Comparison of ENCODE assay signal across 9 cellular contexts in the genomic region with DNA sequence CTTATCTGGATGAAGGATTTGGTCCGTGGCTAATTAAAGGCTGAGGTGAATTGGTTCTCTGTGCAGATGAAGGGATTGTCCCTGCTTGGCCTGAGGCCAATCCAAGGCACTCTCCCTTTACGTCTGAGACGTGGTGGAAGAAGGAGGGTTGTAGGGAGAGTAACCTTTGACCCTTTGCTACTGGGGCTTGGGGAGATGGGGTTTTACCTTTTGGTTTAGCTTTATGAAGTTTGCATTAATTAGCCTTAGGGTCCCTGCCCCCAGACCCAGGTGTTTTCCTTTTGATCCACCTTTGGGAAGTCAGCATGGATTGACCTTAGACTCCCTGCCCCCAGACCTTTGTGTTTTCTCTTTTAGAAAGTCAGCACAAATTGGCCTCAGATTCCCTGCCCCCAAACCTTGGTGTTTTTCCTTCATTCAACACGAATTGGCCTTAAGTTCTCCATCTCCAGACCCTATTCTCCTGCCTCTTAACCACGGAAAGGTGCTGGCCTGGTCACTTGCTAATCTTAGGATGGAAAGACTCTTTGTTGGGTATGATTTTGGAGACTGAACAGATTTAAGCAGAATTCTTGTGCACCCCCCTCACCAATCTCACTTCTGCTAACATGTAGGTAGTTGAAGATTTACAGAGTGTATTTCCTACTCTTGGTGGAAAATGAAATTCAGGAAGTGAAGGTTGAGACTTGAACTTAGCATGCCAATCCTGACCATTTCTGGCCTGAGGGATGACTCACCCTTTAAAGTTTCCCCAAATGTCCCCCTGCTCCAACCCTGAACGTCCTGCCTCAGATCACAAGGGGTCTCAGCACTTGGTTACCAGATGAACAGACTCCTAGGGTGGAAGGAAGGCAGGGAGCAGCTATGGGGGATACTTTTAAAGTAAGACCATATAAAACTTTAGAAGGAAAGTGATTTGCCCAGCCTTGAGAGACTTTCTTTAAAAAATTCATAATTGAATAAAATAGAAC. TPM values are rescaled to one million over a fixed set of nuclear protein-coding genes. Genes with fewer than 3 reads are reported as not detected.
DNase-seq lines count a peak whose midpoint lies in the region; ATAC-seq and TF ChIP-seq lines count a peak whose summit lies in the region.
"Had no signal": no experiment of that assay in that cellular context is flagged by ENCODE, and none has a peak within 500 bp of the region (broad histone marks: within the 10 kb centered on the region; RNA-seq: fewer than 3 reads in every experiment).

No MANE protein-coding gene starts in this region.

- intact Hi-C loops in dendritic cell treated with granulocyte-macrophage colony-stimulating factor and Interleukin-4, amounts not matched to agents 40 ng/mL and 50 ng/mL, for 4 days (cut with micrococcal nuclease): no loop called here
- intact Hi-C loops in stomach (cut with DNase I; ENCODE audit: low total_unique reads) (no loop called here), vagina (cut with DNase I) (no loop called here)

- peaks cover 19% of the 10 kb centered on the region for H3K4me1 Mint-ChIP-seq in dendritic cell treated with granulocyte-macrophage colony-stimulating factor and Interleukin-4, amounts not matched to agents 40 ng/mL and 50 ng/mL, for 4 days (ENCODE audit: low read depth)

- H3K4me3 ChIP-seq in stomach (no peak overlapping the region), BE2C (ENCODE audit: low read depth, low read length) (no peak overlapping the region), vagina (no peak overlapping the region)

- H3K27ac ChIP-seq in stomach (peak overlapping the region in 3 of 5 donors; percentile 42 to 79 (median 58)), vagina (no peak overlapping the region)

- no peak overlapping the region for H3K4me3 Mint-ChIP-seq in dendritic cell treated with granulocyte-macrophage colony-stimulating factor and Interleukin-4, amounts not matched to agents 40 ng/mL and 50 ng/mL, for 4 days

- H3K9me3 ChIP-seq in stomach (no peaks in the 10 kb centered on the region), BE2C (no peaks in the 10 kb centered on the region), vagina (no peaks in the 10 kb centered on the region)

- TF ChIP-seq POLR2A in stomach (IDR thresholded peaks at IDR 0.05) (no peak), vagina (IDR thresholded peaks at IDR 0.05) (no peak)

- peak overlapping the region; percentile 71 for H3K27ac Mint-ChIP-seq in dendritic cell treated with granulocyte-macrophage colony-stimulating factor and Interleukin-4, amounts not matched to agents 40 ng/mL and 50 ng/mL, for 4 days

- no peaks in the 10 kb centered on the region for H3K9me3 Mint-ChIP-seq in dendritic cell treated with granulocyte-macrophage colony-stimulating factor and Interleukin-4, amounts not matched to agents 40 ng/mL and 50 ng/mL, for 4 days

- no peak for DNase-seq in stomach
- DNase-seq in BE2C: no peak
- DNase-seq in NCI-H524 treated with DMSO at 0.1 percent for 48 hours (lab: John Stamatoyannopoulos, UW): no peak
- no peak for DNase-seq in vagina (ENCODE audit: extremely low spot score in 2 of 2)
- no peak for DNase-seq in NCI-H2107 treated with DMSO at 0.1 percent for 48 hours (lab: John Stamatoyannopoulos, UW; ENCODE audit: unreplicated experiment)
- DNase-seq: NCI-H1105 had no signal

- 55 to 61% (median 56%) methylated on average over 6 of the region's 6 CpGs for WGBS in stomach, 5 donors

- H3K27me3 ChIP-seq in stomach (no peaks in the 10 kb centered on the region), BE2C (no peaks in the 10 kb centered on the region), vagina (no peaks in the 10 kb centered on the region)

- TF ChIP-seq EP300 in stomach (IDR thresholded peaks at IDR 0.05): no peak

- no peak for TF ChIP-seq CTCF in stomach (IDR thresholded peaks at IDR 0.05)
- TF ChIP-seq CTCF in BE2C (IDR thresholded peaks at IDR 0.05; ENCODE audit: low read depth, low read length): no peak
- no peak for TF ChIP-seq CTCF in vagina (IDR thresholded peaks at IDR 0.05)

- no peaks in the 10 kb centered on the region for H3K36me3 Mint-ChIP-seq in dendritic cell treated with granulocyte-macrophage colony-stimulating factor and Interleukin-4, amounts not matched to agents 40 ng/mL and 50 ng/mL, for 4 days (ENCODE audit: low read depth)

- peaks cover 0 to 48% (median 0%) of the 10 kb centered on the region in 4 donors for H3K4me1 ChIP-seq in stomach
- H3K4me1 ChIP-seq in BE2C: peaks cover 18% of the 10 kb centered on the region
- no peaks in the 10 kb centered on the region for H3K4me1 ChIP-seq in vagina

- H3K27me3 Mint-ChIP-seq in dendritic cell treated with granulocyte-macrophage colony-stimulating factor and Interleukin-4, amounts not matched to agents 40 ng/mL and 50 ng/mL, for 4 days: peaks cover 2% of the 10 kb centered on the region

- no peaks in the 10 kb centered on the region for H3K36me3 ChIP-seq in stomach
- H3K36me3 ChIP-seq in BE2C: no peaks in the 10 kb centered on the region
- H3K36me3 ChIP-seq in vagina: no peaks in the 10 kb centered on the region

- ATAC-seq in GM19452 (IDR thresholded peaks at IDR 0.05; ENCODE audit: unreplicated experiment): peak; percentile 84
- ATAC-seq in HG03196 (IDR thresholded peaks at IDR 0.05; ENCODE audit: unreplicated experiment): peak; percentile 71

RNA-seq across cellular contexts. Expression of a gene that starts 23.1 kb away (rescaled TPM):
- 10 to 100 TPM in 4 of 5 donors, 1 to 10 TPM in 1; 3.1 to 65.3 (median 11.9) TPM for total RNA-seq in stomach
- 10 to 100 TPM in 2 of 3 donors, 1 to 10 TPM in 1; 4.9 to 18.8 (median 13.1) TPM for polyA plus RNA-seq in stomach
- 27.3 TPM for polyA plus RNA-seq in BE2C (2012; ENCODE audit: insufficient read depth, insufficient read length, low read depth)
- 16.7 TPM for total RNA-seq in vagina
